In the genomic region with DNA sequence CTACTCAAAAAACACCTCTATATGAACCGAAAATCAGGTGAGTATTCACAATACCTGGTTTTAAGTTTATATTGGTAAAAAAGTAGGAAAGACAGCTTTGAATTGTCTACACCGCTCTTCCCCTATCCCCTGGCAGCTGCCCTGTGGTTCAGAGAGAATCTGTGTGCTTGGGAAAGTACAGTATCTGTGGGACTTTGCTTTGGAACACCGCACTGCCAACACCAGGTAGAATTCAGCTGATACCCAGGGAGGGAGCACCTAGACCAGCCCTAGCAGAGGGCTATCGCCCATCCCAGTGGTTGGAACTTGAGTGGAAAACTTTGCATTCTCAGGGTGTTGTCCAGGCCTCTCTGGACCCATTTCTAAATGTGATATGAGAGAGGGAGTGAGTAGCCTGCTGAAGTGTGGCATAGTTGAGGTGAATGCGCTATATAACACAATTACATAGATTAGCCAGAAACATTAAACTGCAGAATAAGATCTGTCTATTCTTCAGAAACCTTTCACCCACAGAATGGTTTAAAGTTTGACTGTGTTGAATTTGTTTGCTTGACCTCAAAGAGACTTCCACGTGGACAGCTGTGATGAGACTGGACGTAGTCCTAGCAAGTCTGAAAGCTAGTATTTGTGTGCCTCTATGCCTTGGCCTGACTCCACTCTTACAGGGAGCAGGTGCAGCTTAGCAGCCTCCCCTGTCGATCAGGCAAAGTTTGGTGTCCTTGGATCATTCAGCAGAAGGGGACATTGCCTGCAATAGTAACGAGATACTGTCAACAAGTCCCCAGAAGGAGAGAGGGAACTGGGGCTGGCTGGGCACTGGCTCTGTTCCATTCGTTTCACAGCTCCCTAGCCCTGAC, we compare ENCODE assay signal across 1 cellular context.
TF ChIP-seq lines count a peak whose summit lies in the region.

No MANE protein-coding gene starts in this region.

TF ChIP-seq in HepG2, 621 proteins besides CTCF, POLR2A, EP300 and RAD21 (continued from another document and continues in another):
- TF ChIP-seq ZNF460 (CRISPR knock-in tag; IDR thresholded peaks at IDR 0.05; ENCODE audit: borderline replicate concordance): no peak
- TF ChIP-seq, protein P1, sequence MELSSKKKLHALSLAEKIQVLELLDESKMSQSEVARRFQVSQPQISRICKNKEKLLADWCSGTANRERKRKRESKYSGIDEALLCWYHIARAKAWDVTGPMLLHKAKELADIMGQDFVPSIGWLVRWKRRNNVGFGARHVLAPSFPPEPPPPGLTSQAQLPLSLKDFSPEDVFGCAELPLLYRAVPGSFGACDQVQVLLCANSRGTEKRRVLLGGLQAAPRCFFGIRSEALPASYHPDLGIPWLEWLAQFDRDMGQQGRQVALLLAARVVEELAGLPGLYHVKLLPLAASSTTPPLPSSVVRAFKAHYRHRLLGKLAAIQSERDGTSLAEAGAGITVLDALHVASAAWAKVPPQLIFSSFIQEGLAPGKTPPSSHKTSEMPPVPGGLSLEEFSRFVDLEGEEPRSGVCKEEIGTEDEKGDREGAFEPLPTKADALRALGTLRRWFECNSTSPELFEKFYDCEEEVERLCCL (CRISPR knock-in tag; IDR thresholded peaks at IDR 0.05; ENCODE audit: borderline replicate concordance): no peak
- TF ChIP-seq ZSCAN20 (CRISPR knock-in tag; IDR thresholded peaks at IDR 0.05; ENCODE audit: borderline replicate concordance): 0 out of 2 replicates have a peak, but pooled peaks have one; percentile 39
- TF ChIP-seq ZNF589 (CRISPR knock-in tag; conservative IDR thresholded peaks at IDR 0.05): no peak
- peak; percentile 16; the same call in 1 of the 2 replicates for TF ChIP-seq CEBPG (CRISPR knock-in tag; IDR thresholded peaks at IDR 0.05)
- TF ChIP-seq, protein P2, sequence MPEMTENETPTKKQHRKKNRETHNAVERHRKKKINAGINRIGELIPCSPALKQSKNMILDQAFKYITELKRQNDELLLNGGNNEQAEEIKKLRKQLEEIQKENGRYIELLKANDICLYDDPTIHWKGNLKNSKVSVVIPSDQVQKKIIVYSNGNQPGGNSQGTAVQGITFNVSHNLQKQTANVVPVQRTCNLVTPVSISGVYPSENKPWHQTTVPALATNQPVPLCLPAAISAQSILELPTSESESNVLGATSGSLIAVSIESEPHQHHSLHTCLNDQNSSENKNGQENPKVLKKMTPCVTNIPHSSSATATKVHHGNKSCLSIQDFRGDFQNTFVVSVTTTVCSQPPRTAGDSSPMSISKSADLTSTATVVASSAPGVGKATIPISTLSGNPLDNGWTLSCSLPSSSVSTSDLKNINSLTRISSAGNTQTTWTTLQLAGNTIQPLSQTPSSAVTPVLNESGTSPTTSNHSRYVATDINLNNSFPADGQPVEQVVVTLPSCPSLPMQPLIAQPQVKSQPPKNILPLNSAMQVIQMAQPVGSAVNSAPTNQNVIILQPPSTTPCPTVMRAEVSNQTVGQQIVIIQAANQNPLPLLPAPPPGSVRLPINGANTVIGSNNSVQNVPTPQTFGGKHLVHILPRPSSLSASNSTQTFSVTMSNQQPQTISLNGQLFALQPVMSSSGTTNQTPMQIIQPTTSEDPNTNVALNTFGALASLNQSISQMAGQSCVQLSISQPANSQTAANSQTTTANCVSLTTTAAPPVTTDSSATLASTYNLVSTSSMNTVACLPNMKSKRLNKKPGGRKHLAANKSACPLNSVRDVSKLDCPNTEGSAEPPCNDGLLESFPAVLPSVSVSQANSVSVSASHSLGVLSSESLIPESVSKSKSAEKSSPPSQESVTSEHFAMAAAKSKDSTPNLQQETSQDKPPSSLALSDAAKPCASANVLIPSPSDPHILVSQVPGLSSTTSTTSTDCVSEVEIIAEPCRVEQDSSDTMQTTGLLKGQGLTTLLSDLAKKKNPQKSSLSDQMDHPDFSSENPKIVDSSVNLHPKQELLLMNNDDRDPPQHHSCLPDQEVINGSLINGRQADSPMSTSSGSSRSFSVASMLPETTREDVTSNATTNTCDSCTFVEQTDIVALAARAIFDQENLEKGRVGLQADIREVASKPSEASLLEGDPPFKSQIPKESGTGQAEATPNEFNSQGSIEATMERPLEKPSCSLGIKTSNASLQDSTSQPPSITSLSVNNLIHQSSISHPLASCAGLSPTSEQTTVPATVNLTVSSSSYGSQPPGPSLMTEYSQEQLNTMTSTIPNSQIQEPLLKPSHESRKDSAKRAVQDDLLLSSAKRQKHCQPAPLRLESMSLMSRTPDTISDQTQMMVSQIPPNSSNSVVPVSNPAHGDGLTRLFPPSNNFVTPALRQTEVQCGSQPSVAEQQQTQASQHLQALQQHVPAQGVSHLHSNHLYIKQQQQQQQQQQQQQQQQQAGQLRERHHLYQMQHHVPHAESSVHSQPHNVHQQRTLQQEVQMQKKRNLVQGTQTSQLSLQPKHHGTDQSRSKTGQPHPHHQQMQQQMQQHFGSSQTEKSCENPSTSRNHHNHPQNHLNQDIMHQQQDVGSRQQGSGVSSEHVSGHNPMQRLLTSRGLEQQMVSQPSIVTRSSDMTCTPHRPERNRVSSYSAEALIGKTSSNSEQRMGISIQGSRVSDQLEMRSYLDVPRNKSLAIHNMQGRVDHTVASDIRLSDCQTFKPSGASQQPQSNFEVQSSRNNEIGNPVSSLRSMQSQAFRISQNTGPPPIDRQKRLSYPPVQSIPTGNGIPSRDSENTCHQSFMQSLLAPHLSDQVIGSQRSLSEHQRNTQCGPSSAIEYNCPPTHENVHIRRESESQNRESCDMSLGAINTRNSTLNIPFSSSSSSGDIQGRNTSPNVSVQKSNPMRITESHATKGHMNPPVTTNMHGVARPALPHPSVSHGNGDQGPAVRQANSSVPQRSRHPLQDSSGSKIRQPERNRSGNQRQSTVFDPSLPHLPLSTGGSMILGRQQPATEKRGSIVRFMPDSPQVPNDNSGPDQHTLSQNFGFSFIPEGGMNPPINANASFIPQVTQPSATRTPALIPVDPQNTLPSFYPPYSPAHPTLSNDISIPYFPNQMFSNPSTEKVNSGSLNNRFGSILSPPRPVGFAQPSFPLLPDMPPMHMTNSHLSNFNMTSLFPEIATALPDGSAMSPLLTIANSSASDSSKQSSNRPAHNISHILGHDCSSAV (CRISPR knock-in tag; IDR thresholded peaks at IDR 0.05; ENCODE audit: borderline replicate concordance): no peak
- TF ChIP-seq RFXANK (CRISPR knock-in tag; IDR thresholded peaks at IDR 0.05): no peak
- TF ChIP-seq NFIB (CRISPR knock-in tag; IDR thresholded peaks at IDR 0.05; ENCODE audit: borderline replicate concordance): no peak
- peak; percentile 77 for TF ChIP-seq SOX5 (CRISPR knock-in tag; IDR thresholded peaks at IDR 0.05; ENCODE audit: borderline replicate concordance)
- TF ChIP-seq HDAC2 (CRISPR knock-in tag; IDR thresholded peaks at IDR 0.05): peak; percentile 55
- no peak for TF ChIP-seq ZC3H4 (CRISPR knock-in tag; IDR thresholded peaks at IDR 0.05; ENCODE audit: borderline replicate concordance)
- TF ChIP-seq SAFB2 (CRISPR knock-in tag; IDR thresholded peaks at IDR 0.05; ENCODE audit: borderline replicate concordance, low read depth): no peak
- TF ChIP-seq ZFP41 (CRISPR knock-in tag; IDR thresholded peaks at IDR 0.05; ENCODE audit: borderline replicate concordance): no peak
- TF ChIP-seq MYNN (CRISPR knock-in tag; IDR thresholded peaks at IDR 0.05; ENCODE audit: low read depth): no peak
- 0 out of 2 replicates have a peak, but pooled peaks have one; percentile 34 for TF ChIP-seq KMT2A (CRISPR knock-in tag; IDR thresholded peaks at IDR 0.05)
- TF ChIP-seq ZNF207 (IDR thresholded peaks at IDR 0.05; ENCODE audit: borderline replicate concordance): no peak
- TF ChIP-seq ZNF160 (CRISPR knock-in tag; IDR thresholded peaks at IDR 0.05): 0 out of 2 replicates have a peak, but pooled peaks have one; percentile 73
- TF ChIP-seq, protein P3, sequence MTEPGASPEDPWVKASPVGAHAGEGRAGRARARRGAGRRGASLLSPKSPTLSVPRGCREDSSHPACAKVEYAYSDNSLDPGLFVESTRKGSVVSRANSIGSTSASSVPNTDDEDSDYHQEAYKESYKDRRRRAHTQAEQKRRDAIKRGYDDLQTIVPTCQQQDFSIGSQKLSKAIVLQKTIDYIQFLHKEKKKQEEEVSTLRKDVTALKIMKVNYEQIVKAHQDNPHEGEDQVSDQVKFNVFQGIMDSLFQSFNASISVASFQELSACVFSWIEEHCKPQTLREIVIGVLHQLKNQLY (CRISPR knock-in tag; IDR thresholded peaks at IDR 0.05): peak; percentile 91
- TF ChIP-seq FOXA3 (CRISPR knock-in tag; IDR thresholded peaks at IDR 0.05): peak; percentile 85
- TF ChIP-seq ADNP (CRISPR knock-in tag; IDR thresholded peaks at IDR 0.05): no peak
- TF ChIP-seq ZNF430 (CRISPR knock-in tag; IDR thresholded peaks at IDR 0.05): peak; percentile 73; the same call in 1 of the 2 replicates
- TF ChIP-seq NFE2L1 (CRISPR knock-in tag; IDR thresholded peaks at IDR 0.05; ENCODE audit: borderline replicate concordance): no peak
- TF ChIP-seq ZNF292 (CRISPR knock-in tag; IDR thresholded peaks at IDR 0.05; ENCODE audit: borderline replicate concordance, low read depth): peak; percentile 85; the same call in 1 of the 2 replicates
- no peak for TF ChIP-seq ZNF577 (CRISPR knock-in tag; IDR thresholded peaks at IDR 0.05; ENCODE audit: borderline replicate concordance, low read depth)
- TF ChIP-seq, protein P4, sequence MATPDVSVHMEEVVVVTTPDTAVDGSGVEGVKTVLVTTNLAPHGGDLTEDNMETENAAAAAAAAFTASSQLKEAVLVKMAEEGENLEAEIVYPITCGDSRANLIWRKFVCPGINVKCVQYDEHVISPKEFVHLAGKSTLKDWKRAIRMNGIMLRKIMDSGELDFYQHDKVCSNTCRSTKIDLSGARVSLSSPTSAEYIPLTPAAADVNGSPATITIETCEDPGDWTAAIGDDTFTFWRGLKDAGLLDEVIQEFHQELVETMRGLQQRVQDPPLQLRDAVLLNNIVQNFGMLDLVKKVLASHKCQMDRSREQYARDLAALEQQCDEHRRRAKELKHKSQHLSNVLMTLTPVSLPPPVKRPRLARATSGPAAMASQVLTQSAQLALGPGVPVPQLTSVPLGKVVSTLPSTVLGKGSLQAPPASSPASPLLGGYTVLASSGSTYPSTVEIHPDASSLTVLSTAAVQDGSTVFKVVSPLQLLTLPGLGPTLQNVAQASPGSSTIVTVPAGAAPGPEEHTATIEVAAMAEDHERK (CRISPR knock-in tag; IDR thresholded peaks at IDR 0.05; ENCODE audit: low read depth): no peak
- TF ChIP-seq CBFB (CRISPR knock-in tag; IDR thresholded peaks at IDR 0.05): no peak
- no peak for TF ChIP-seq ZNF720 (CRISPR knock-in tag; IDR thresholded peaks at IDR 0.05)
- TF ChIP-seq ZNF33B (CRISPR knock-in tag; IDR thresholded peaks at IDR 0.05): no peak
- TF ChIP-seq, protein P5, sequence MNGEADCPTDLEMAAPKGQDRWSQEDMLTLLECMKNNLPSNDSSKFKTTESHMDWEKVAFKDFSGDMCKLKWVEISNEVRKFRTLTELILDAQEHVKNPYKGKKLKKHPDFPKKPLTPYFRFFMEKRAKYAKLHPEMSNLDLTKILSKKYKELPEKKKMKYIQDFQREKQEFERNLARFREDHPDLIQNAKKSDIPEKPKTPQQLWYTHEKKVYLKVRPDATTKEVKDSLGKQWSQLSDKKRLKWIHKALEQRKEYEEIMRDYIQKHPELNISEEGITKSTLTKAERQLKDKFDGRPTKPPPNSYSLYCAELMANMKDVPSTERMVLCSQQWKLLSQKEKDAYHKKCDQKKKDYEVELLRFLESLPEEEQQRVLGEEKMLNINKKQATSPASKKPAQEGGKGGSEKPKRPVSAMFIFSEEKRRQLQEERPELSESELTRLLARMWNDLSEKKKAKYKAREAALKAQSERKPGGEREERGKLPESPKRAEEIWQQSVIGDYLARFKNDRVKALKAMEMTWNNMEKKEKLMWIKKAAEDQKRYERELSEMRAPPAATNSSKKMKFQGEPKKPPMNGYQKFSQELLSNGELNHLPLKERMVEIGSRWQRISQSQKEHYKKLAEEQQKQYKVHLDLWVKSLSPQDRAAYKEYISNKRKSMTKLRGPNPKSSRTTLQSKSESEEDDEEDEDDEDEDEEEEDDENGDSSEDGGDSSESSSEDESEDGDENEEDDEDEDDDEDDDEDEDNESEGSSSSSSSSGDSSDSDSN (CRISPR knock-in tag; IDR thresholded peaks at IDR 0.05): peak; percentile 79
- peak; percentile 84 for TF ChIP-seq SAP130 (CRISPR knock-in tag; IDR thresholded peaks at IDR 0.05; ENCODE audit: low read depth)
- TF ChIP-seq, protein P6, sequence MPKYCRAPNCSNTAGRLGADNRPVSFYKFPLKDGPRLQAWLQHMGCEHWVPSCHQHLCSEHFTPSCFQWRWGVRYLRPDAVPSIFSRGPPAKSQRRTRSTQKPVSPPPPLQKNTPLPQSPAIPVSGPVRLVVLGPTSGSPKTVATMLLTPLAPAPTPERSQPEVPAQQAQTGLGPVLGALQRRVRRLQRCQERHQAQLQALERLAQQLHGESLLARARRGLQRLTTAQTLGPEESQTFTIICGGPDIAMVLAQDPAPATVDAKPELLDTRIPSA (CRISPR knock-in tag; IDR thresholded peaks at IDR 0.05; ENCODE audit: borderline replicate concordance): no peak
- TF ChIP-seq, protein P7, sequence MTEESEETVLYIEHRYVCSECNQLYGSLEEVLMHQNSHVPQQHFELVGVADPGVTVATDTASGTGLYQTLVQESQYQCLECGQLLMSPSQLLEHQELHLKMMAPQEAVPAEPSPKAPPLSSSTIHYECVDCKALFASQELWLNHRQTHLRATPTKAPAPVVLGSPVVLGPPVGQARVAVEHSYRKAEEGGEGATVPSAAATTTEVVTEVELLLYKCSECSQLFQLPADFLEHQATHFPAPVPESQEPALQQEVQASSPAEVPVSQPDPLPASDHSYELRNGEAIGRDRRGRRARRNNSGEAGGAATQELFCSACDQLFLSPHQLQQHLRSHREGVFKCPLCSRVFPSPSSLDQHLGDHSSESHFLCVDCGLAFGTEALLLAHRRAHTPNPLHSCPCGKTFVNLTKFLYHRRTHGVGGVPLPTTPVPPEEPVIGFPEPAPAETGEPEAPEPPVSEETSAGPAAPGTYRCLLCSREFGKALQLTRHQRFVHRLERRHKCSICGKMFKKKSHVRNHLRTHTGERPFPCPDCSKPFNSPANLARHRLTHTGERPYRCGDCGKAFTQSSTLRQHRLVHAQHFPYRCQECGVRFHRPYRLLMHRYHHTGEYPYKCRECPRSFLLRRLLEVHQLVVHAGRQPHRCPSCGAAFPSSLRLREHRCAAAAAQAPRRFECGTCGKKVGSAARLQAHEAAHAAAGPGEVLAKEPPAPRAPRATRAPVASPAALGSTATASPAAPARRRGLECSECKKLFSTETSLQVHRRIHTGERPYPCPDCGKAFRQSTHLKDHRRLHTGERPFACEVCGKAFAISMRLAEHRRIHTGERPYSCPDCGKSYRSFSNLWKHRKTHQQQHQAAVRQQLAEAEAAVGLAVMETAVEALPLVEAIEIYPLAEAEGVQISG (CRISPR knock-in tag; IDR thresholded peaks at IDR 0.05): peak; percentile 49; the same call in 1 of the 2 replicates
- TF ChIP-seq ARNT2 (CRISPR knock-in tag; IDR thresholded peaks at IDR 0.05; ENCODE audit: low read depth): no peak; the same call in 1 of the 2 replicates
- TF ChIP-seq PCBP2 (optimal IDR thresholded peaks at IDR 0.05; ENCODE audit: low read depth, low read length, poor library complexity, severe bottlenecking): no peak
- TF ChIP-seq SCMH1 (CRISPR knock-in tag; IDR thresholded peaks at IDR 0.05; ENCODE audit: borderline replicate concordance): no peak
- TF ChIP-seq ELF3 (CRISPR knock-in tag; IDR thresholded peaks at IDR 0.05): peak; percentile 46; the same call in 1 of the 2 replicates
- no peak for TF ChIP-seq ZNF709 (CRISPR knock-in tag; IDR thresholded peaks at IDR 0.05)
